Comparison of ENCODE assay signal across 19 cellular contexts in the genomic region with DNA sequence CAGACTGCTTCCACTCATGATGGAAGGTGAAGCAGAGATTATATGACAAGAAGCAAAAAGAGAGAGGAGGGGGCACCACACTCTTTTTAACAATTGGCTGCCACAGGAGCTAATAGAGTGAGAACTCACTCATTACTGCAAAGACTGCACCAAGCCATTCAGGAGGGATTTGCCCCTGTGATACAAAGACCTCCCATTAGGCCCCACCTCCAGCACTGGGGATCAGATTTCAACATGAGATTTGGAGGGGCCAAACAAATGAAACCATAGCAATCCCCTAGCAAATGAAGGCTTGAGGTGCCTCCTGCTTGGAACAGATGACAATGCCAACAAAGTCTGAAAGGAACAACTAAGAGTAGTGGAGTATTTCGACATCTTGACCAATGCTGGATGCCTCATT.
"Had no signal": no experiment of that assay in that cellular context is flagged by ENCODE, and none has a peak within 500 bp of the region (broad histone marks: within the 10 kb centered on the region; RNA-seq: fewer than 3 reads in every experiment).

No MANE protein-coding gene starts in this region.

- H3K27ac ChIP-seq: body of pancreas, right atrium auricular region, tibial artery had no signal

- H3K4me1 ChIP-seq: right atrium auricular region, tibial artery had no signal

- H3K36me3 ChIP-seq: right atrium auricular region, tibial artery had no signal

- H3K27me3 ChIP-seq: body of pancreas, right atrium auricular region, tibial artery had no signal

- DNase-seq: activated B cell treated with CpG ODN at 0.5 μM for 24 hours; activated CD4-positive, alpha-beta T cell treated with anti-CD3 and anti-CD28 coated beads, Interleukin-2, amount 10 ng/mL, durations not matched to agents 7 days and 5 days; activated CD8-positive, alpha-beta memory T cell treated with anti-CD3 and anti-CD28 coated beads for 24 hours; activated naive CD8-positive, alpha-beta T cell treated with anti-CD3 and anti-CD28 coated beads for 36 hours; amygdala; body of pancreas; cortex of kidney; effector memory CD4-positive, alpha-beta T cell; foreskin melanocyte; kidney glomerular epithelial cell; left ventricle myocardium superior; naive thymus-derived CD8-positive, alpha-beta T cell; posterior cingulate gyrus; stimulated activated CD4-positive, alpha-beta T cell treated with anti-CD3 and anti-CD28 coated beads, Interleukin-15, amount 100 ng/mL, for 24 hours; stimulated activated CD4-positive, alpha-beta T cell treated with anti-CD3 and anti-CD28 coated beads, Interleukin-4, amount 100 ng/mL, for 1 hour; stimulated activated naive CD4-positive, alpha-beta T cell; T-helper 2 cell; tibial artery had no signal

- H3K9me3 ChIP-seq: body of pancreas, right atrium auricular region, tibial artery had no signal

- H3K4me3 ChIP-seq: body of pancreas, right atrium auricular region, tibial artery had no signal
